14 cellular contexts compared by ENCODE assay signal in genomic region chr3:52890735-52891134, GRCh38. TPM values are rescaled to one million over a fixed set of nuclear protein-coding genes. Genes with fewer than 3 reads are reported as not detected.
A peak's percentile ranks its signal among the peaks of the same experiment; 100 is the strongest.
DNase-seq lines count a peak whose midpoint lies in the region; ATAC-seq, FAIRE-seq and TF ChIP-seq lines count a peak whose summit lies in the region.
"Had no signal": no experiment of that assay in that cellular context is flagged by ENCODE, and none has a peak within 500 bp of the region (broad histone marks: within the 10 kb centered on the region; RNA-seq: fewer than 3 reads in every experiment).

No MANE protein-coding gene starts in this region.

- WGBS in GM12878 (ENCODE audit: insufficient coverage, insufficient replicate concordance, low lambda C conversion rate, missing lambda C conversion rate) = 32% methylated on average over 5 of the region's 5 CpGs
- 93% methylated on average over 5 of the region's 5 CpGs for WGBS in smooth muscle cell (ENCODE audit: low lambda C conversion rate)

- no TSS peak for BruUV-seq in GM12878 (replicated peaks; lab: Mats Ljungman, UMichigan)

- H4K20me1 ChIP-seq in GM12878 (ENCODE audit: control insufficient read depth, insufficient read depth) (no peaks in the 10 kb centered on the region), smooth muscle cell (ENCODE audit: low read depth) (peaks cover 62% of the 10 kb centered on the region)

- H3K9ac ChIP-seq in GM12878 (ENCODE audit: control insufficient read depth, insufficient read depth, low read length) = no peak overlapping the region
- no peak overlapping the region for H3K9ac ChIP-seq in smooth muscle cell (ENCODE audit: low read depth)

- peaks cover 19% of the 10 kb centered on the region for H3K36me3 Mint-ChIP-seq in T-helper 2 cell treated with Interferon-gamma antibody and Interleukin-4, amounts not matched to agents 5 μg/mL and 100 μg/mL, for 36 hours (ENCODE audit: low read depth)

- peaks cover 35% of the 10 kb centered on the region for H3K79me2 ChIP-seq in GM12878 (ENCODE audit: control insufficient read depth, insufficient read depth, low read length)
- H3K79me2 ChIP-seq in smooth muscle cell (ENCODE audit: low read depth) = peaks cover 11% of the 10 kb centered on the region

- TF ChIP-seq RAD21 in GM12878 (IDR thresholded peaks at IDR 0.05; ENCODE audit: insufficient read depth, low read depth, low read length) = no peak

- H3K27ac ChIP-seq in GM12878 (ENCODE audit: control insufficient read depth, insufficient read depth) = no peak overlapping the region; the same call in 1 of the 2 replicates
- H3K27ac ChIP-seq in smooth muscle cell (ENCODE audit: low read depth) = no peak overlapping the region
- H3K27ac ChIP-seq: ovary had no signal

- H3K36me3 ChIP-seq in GM12878 (ENCODE audit: control insufficient read depth in 2 of 2, insufficient read depth in 2 of 2, low read length in 1 of 2) (peaks cover 2 to 3% of the 10 kb centered on the region in 2 experiments; a peak in 2 of 4 replicates), smooth muscle cell (ENCODE audit: low read depth) (no peaks in the 10 kb centered on the region)
- H3K36me3 ChIP-seq: ovary had no signal

- H3K27me3 Mint-ChIP-seq in T-helper 2 cell treated with Interferon-gamma antibody and Interleukin-4, amounts not matched to agents 5 μg/mL and 100 μg/mL, for 36 hours (ENCODE audit: low read depth) = no peaks in the 10 kb centered on the region

- H3F3A ChIP-seq in smooth muscle cell (ENCODE audit: low read depth) = no peaks in the 10 kb centered on the region

- in situ Hi-C loops in GM12878 (cut with MboI) = no loop called here

- H3K4me3 Mint-ChIP-seq in T-helper 2 cell treated with Interferon-gamma antibody and Interleukin-4, amounts not matched to agents 5 μg/mL and 100 μg/mL, for 36 hours = no peak overlapping the region

- H3K4me3 ChIP-seq in GM12878 (no peak overlapping the region), smooth muscle cell (no peak overlapping the region)
- H3K4me3 ChIP-seq: ovary, SK-N-MC had no signal

- POLR2A ChIA-PET in GM12878 (lab: Charles Lee) = no interaction called here

- CTCF ChIA-PET in GM12878 (lab: Yijun Ruan, JAX) = interaction anchor here (1.4 kb wide), 1 partner anchor 48 kb away, joined by 3 read pairs; no protein-coding TSS in a partner anchor

- SMC1A ChIA-PET in GM12878 (lab: Charles Lee; ENCODE audit: uncharacterized antibody, unreplicated experiment) = no interaction called here

- TF ChIP-seq CTCF in GM12878 (IDR thresholded peaks at IDR 0.05 in 2 of 3, conservative IDR thresholded peaks at IDR 0.05 in 1 of 3; ENCODE audit: control insufficient read depth in 2 of 3, extremely low read depth in 1 of 3, insufficient read depth in 1 of 3, low read depth in 3 of 3, low read length in 3 of 3) = no peak
- TF ChIP-seq CTCF in smooth muscle cell (IDR thresholded peaks at IDR 0.05; ENCODE audit: borderline replicate concordance, insufficient read depth, poor library complexity, severe bottlenecking) = no peak

- TF ChIP-seq EP300 in GM12878 (IDR thresholded peaks at IDR 0.05; ENCODE audit: borderline replicate concordance in 1 of 2, control insufficient read depth in 1 of 2, low read depth in 2 of 2, low read length in 2 of 2) = no peak

- no peaks in the 10 kb centered on the region; the same call in 2 of the 3 replicates for H3K9me3 ChIP-seq in GM12878 (replicated peaks; ENCODE audit: control insufficient read depth, insufficient read depth, low read length)
- no peaks in the 10 kb centered on the region for H3K9me3 ChIP-seq in smooth muscle cell (replicated peaks; ENCODE audit: low read depth)
- H3K9me3 ChIP-seq: ovary had no signal

- H3K4me1 ChIP-seq in GM12878 (ENCODE audit: control insufficient read depth, insufficient read depth, low read length) (peaks cover 28% of the 10 kb centered on the region), smooth muscle cell (ENCODE audit: low read depth) (peaks cover 4% of the 10 kb centered on the region)

- H3K4me1 Mint-ChIP-seq in T-helper 2 cell treated with Interferon-gamma antibody and Interleukin-4, amounts not matched to agents 5 μg/mL and 100 μg/mL, for 36 hours (ENCODE audit: low read depth) = peaks cover 36% of the 10 kb centered on the region

- no peak overlapping the region for H3K4me2 ChIP-seq in GM12878 (ENCODE audit: control insufficient read depth, insufficient read depth)
- no peak overlapping the region for H3K4me2 ChIP-seq in smooth muscle cell

- peak overlapping the region; percentile 24 for H3K27ac Mint-ChIP-seq in T-helper 2 cell treated with Interferon-gamma antibody and Interleukin-4, amounts not matched to agents 5 μg/mL and 100 μg/mL, for 36 hours

- ATAC-seq in GM12878 (no peak), HG03045 (IDR thresholded peaks at IDR 0.05; ENCODE audit: unreplicated experiment) (no peak)

- FAIRE-seq in GM12878 (lab: Jason Lieb, UNC) = no peak
- FAIRE-seq: GM12891 had no signal

- no peak overlapping the region for H2AFZ ChIP-seq in GM12878 (ENCODE audit: control insufficient read depth, low read depth, low read length)
- no peak overlapping the region for H2AFZ ChIP-seq in smooth muscle cell (ENCODE audit: low read depth)

- no peaks in the 10 kb centered on the region for H3K27me3 ChIP-seq in GM12878 (replicated peaks in 1 of 2; ENCODE audit: control insufficient read depth in 2 of 2, insufficient read depth in 2 of 2, low read length in 1 of 2)
- H3K27me3 ChIP-seq in smooth muscle cell (ENCODE audit: low read depth) = no peaks in the 10 kb centered on the region
- H3K27me3 ChIP-seq: ovary had no signal

- no peak for TF ChIP-seq POLR2A in GM12878 (IDR thresholded peaks at IDR 0.05; ENCODE audit: low read depth, low read length)

- H3K9me3 Mint-ChIP-seq in T-helper 2 cell treated with Interferon-gamma antibody and Interleukin-4, amounts not matched to agents 5 μg/mL and 100 μg/mL, for 36 hours = no peaks in the 10 kb centered on the region

- RAD21 ChIA-PET in GM12878 (lab: Charles Lee; ENCODE audit: unreplicated experiment) = no interaction called here

- DNase-seq in ELR (ENCODE audit: low read depth) = peak; percentile 62
- DNase-seq in T-helper 2 cell treated with Interferon-gamma antibody and Interleukin-4, amounts not matched to agents 5 μg/mL and 100 μg/mL, for 36 hours (ENCODE audit: low spot score) = no peak
- DNase-seq in GM12878 (ENCODE audit: low read depth, low spot score) = no peak
- peak; percentile 26 for DNase-seq in stimulated activated CD4-positive, alpha-beta T cell treated with anti-CD3 and anti-CD28 coated beads, Interleukin-4, amount 100 ng/mL, for 1 hour
- DNase-seq in SHP77 (lab: John Stamatoyannopoulos, UW) = no peak
- no peak for DNase-seq in smooth muscle cell (lab: John Stamatoyannopoulos, UW; ENCODE audit: unreplicated experiment)
- no peak for DNase-seq in DMS79 treated with DMSO at 0.1 percent for 48 hours (lab: John Stamatoyannopoulos, UW)
- DNase-seq: glutamatergic neuron, MV-4-11, ovary had no signal

- intact Hi-C loops in GM12878 (cut with micrococcal nuclease; ENCODE audit: unreplicated experiment) = loop anchor here (5.0 kb wide), 1 partner anchor 157 kb away; the partner anchor contains the start of gene SFMBT1

TF ChIP-seq in GM12878, 131 proteins besides CTCF, POLR2A, EP300 and RAD21 (continues in another document):
- TF ChIP-seq MYC (IDR thresholded peaks at IDR 0.05; ENCODE audit: insufficient read depth, insufficient read length, insufficient replicate concordance, low read length, severe bottlenecking) (no peak), CBX3 (IDR thresholded peaks at IDR 0.05; ENCODE audit: borderline replicate concordance, low read depth) (no peak)

RNA-seq across cellular contexts. Expression of gene STIMATE, which starts 6.6 kb away (rescaled TPM):
- total RNA-seq in GM12878 (2013; cell fraction: nucleolus; rRNA removed) = 31.6 and 36.6 TPM in 2 replicates
- total RNA-seq in GM12878 (2014; rRNA removed) = 10.9 and 11.1 TPM in 2 replicates
- total RNA-seq in GM12878 (2014; rRNA removed; fragmentation: Illumina TruSeq; extraction: Trizol) = 9.3 and 9.4 TPM in 2 replicates
- 19.1 and 20.9 TPM in 2 replicates for total RNA-seq in GM12878 (2021)
- polyA plus RNA-seq in GM12878 (2011; ENCODE audit: low read depth) = 3.3 TPM
- polyA plus RNA-seq in GM12878 (2011; rRNA removed) = 7.3 and 11.7 TPM in 2 replicates
- 25.2 and 28.3 TPM in 2 replicates for polyA plus RNA-seq in GM12878 (2011; cell fraction: cytosol; rRNA removed)
- 80.8 and 85.9 TPM in 2 replicates for polyA plus RNA-seq in GM12878 (2011; cell fraction: nucleus; rRNA removed)
- 4.5 and 7.7 TPM in 2 replicates for polyA plus RNA-seq in GM12878 (2012)
- 17.4 and 22.4 TPM in 2 replicates for polyA plus RNA-seq in GM12878 (2014; fragmentation: Illumina TruSeq; extraction: Trizol)
- under 1 TPM; 0.24 to 0.68 TPM for polyA plus RNA-seq in GM12878 (2014; fragmentation: Nextera tagmentation; extraction: Ambion mirVana)
- polyA plus RNA-seq in GM12878 (2014; rRNA removed) = 21.8 and 24.1 TPM in 2 replicates
- 10 to 100 TPM; 20.7 to 21.1 TPM for polyA plus RNA-seq in GM12878 (2016; fragmentation: Nextera tagmentation; extraction: Ambion mirVana)
- polyA minus RNA-seq in GM12878 (2011; rRNA and poly(A)+ RNA removed) = 12.7 and 16.3 TPM in 2 replicates
- polyA minus RNA-seq in GM12878 (2011; cell fraction: cytosol; rRNA and poly(A)+ RNA removed) = 7.9 and 9.8 TPM in 2 replicates
- 12.1 and 23.2 TPM in 2 replicates for polyA minus RNA-seq in GM12878 (2011; cell fraction: nucleus; rRNA and poly(A)+ RNA removed)
- 12.8 and 13.1 TPM in 2 replicates for total RNA-seq in smooth muscle cell
- polyA plus RNA-seq in smooth muscle cell = 12.1 and 18.1 TPM in 2 replicates

RNA-seq across cellular contexts. Expression of gene MUSTN1, which starts 55.9 kb away (rescaled TPM):
- total RNA-seq in GM12878 (2013; cell fraction: nucleolus; rRNA removed) = 1.2 TPM in 1 of 2 replicates, not detected in the other
- total RNA-seq in GM12878 (2014; rRNA removed) = 1.1 and 2.5 TPM in 2 replicates
- 1.0 TPM in 2 replicates for total RNA-seq in GM12878 (2014; rRNA removed; fragmentation: Illumina TruSeq; extraction: Trizol)
- total RNA-seq in GM12878 (2021) = 0.51 and 1.2 TPM in 2 replicates
- polyA plus RNA-seq in GM12878 (2011; ENCODE audit: low read depth) = 1.7 TPM
- polyA plus RNA-seq in GM12878 (2011; rRNA removed) = 0.35 TPM in 1 of 2 replicates, not detected in the other
- 0.70 and 1.8 TPM in 2 replicates for polyA plus RNA-seq in GM12878 (2011; cell fraction: cytosol; rRNA removed)
- polyA plus RNA-seq in GM12878 (2011; cell fraction: nucleus; rRNA removed) = 18.4 and 19.6 TPM in 2 replicates
- 1.1 and 1.4 TPM in 2 replicates for polyA plus RNA-seq in GM12878 (2012)
- 0.57 and 2.5 TPM in 2 replicates for polyA plus RNA-seq in GM12878 (2014; fragmentation: Illumina TruSeq; extraction: Trizol)
- polyA plus RNA-seq in GM12878 (2014; fragmentation: Nextera tagmentation; extraction: Ambion mirVana) = 1 to 10 TPM; 1.3 TPM
- 1.7 and 4.5 TPM in 2 replicates for polyA plus RNA-seq in GM12878 (2014; rRNA removed)
- polyA plus RNA-seq in GM12878 (2016; fragmentation: Nextera tagmentation; extraction: Ambion mirVana) = not detected
- polyA minus RNA-seq in GM12878 (2011; rRNA and poly(A)+ RNA removed) = 0.46 TPM in 1 of 2 replicates, not detected in the other
- not detected in 2 replicates for polyA minus RNA-seq in GM12878 (2011; cell fraction: cytosol; rRNA and poly(A)+ RNA removed)
- polyA minus RNA-seq in GM12878 (2011; cell fraction: nucleus; rRNA and poly(A)+ RNA removed) = 0.97 and 1.7 TPM in 2 replicates
- 2.2 TPM in 1 of 2 replicates, not detected in the other for total RNA-seq in smooth muscle cell
- 0.30 and 0.98 TPM in 2 replicates for polyA plus RNA-seq in smooth muscle cell
- total RNA-seq: dermis microvascular lymphatic vessel endothelial cell had no signal

Comparison
In these comparisons a context has a peak if more than half of its experiments do, and no peak if none do; other contexts are left out.
1. DNase-seq: peak in ELR (single experiment) and stimulated activated CD4-positive, alpha-beta T cell treated with anti-CD3 and anti-CD28 coated beads, Interleukin-4, amount 100 ng/mL, for 1 hour (single experiment); none in T-helper 2 cell treated with Interferon-gamma antibody and Interleukin-4, amounts not matched to agents 5 μg/mL and 100 μg/mL, for 36 hours (single experiment), GM12878 (single experiment), SHP77 (0 of 2), smooth muscle cell (single experiment) and DMS79 treated with DMSO at 0.1 percent for 48 hours (single experiment).